17 cellular contexts compared by ENCODE assay signal in genomic region chr4:1357356-1358248, GRCh38.
"Had no signal": no experiment of that assay in that cellular context is flagged by ENCODE, and none has a peak within 500 bp of the region (broad histone marks: within the 10 kb centered on the region; RNA-seq: fewer than 3 reads in every experiment).

No MANE protein-coding gene starts in this region.

- H3K4me2 ChIP-seq: hepatocyte had no signal

- H3K4me3 ChIP-seq: breast epithelium, coronary artery, hepatocyte, lung, mucosa of descending colon, skin epidermis, transverse colon had no signal

- H3K27ac ChIP-seq: breast epithelium, coronary artery, hepatocyte, transverse colon had no signal

- H3K9me3 Mint-ChIP-seq: activated naive CD4-positive, alpha-beta T cell treated with anti-CD3 and anti-CD28 coated beads, Interleukin-2, amount 50 U/mL, for 72 hours; activated T-cell treated with anti-CD3 and anti-CD28 coated beads, Interleukin-2, amount 50 U/mL, for 24 hours; natural killer cell had no signal

- DNase-seq: activated CD4-positive, alpha-beta T cell treated with anti-CD3 and anti-CD28 coated beads, Interleukin-2, amount 50 U/mL, for 48 hours; activated CD8-positive, alpha-beta memory T cell treated with anti-CD3 and anti-CD28 coated beads, Interleukin-2, amount 10 ng/mL, durations not matched to agents 7 days and 5 days; activated effector memory CD4-positive, alpha-beta T cell treated with Interleukin-2 at 50 U/mL for 16 hours; activated T-cell treated with anti-CD3 and anti-CD28 coated beads, Interleukin-2, amount 50 U/mL, for 24 hours; amniotic stem cell; effector CD4-positive, alpha-beta T cell; foreskin melanocyte; mucosa of descending colon; natural killer cell; stimulated activated CD4-positive, alpha-beta T cell treated with anti-CD3 and anti-CD28 coated beads, Interleukin-4, amount 100 ng/mL, for 4 hours; transverse colon had no signal

- H3K4me1 ChIP-seq: breast epithelium, transverse colon had no signal

- H3K9me3 ChIP-seq: breast epithelium, mucosa of descending colon, transverse colon had no signal

- H3K36me3 ChIP-seq: breast epithelium, transverse colon had no signal

- H3K27me3 Mint-ChIP-seq: activated CD8-positive, alpha-beta memory T cell treated with anti-CD3 and anti-CD28 coated beads, Interleukin-2, amount 10 ng/mL, durations not matched to agents 7 days and 5 days; activated T-cell treated with anti-CD3 and anti-CD28 coated beads, Interleukin-2, amount 50 U/mL, for 24 hours had no signal

- H3K36me3 Mint-ChIP-seq: activated CD8-positive, alpha-beta memory T cell treated with anti-CD3 and anti-CD28 coated beads, Interleukin-2, amount 10 ng/mL, durations not matched to agents 7 days and 5 days; activated naive CD4-positive, alpha-beta T cell treated with anti-CD3 and anti-CD28 coated beads, Interleukin-2, amount 50 U/mL, for 72 hours; natural killer cell had no signal

- H3K4me3 Mint-ChIP-seq: activated CD8-positive, alpha-beta memory T cell treated with anti-CD3 and anti-CD28 coated beads, Interleukin-2, amount 10 ng/mL, durations not matched to agents 7 days and 5 days; activated T-cell treated with anti-CD3 and anti-CD28 coated beads, Interleukin-2, amount 50 U/mL, for 24 hours; natural killer cell had no signal

- H3K4me1 Mint-ChIP-seq: activated CD8-positive, alpha-beta memory T cell treated with anti-CD3 and anti-CD28 coated beads, Interleukin-2, amount 10 ng/mL, durations not matched to agents 7 days and 5 days had no signal

- H3K27me3 ChIP-seq: breast epithelium, hepatocyte, transverse colon had no signal

- H3K27ac Mint-ChIP-seq: activated CD8-positive, alpha-beta memory T cell treated with anti-CD3 and anti-CD28 coated beads, Interleukin-2, amount 10 ng/mL, durations not matched to agents 7 days and 5 days; activated naive CD4-positive, alpha-beta T cell treated with anti-CD3 and anti-CD28 coated beads, Interleukin-2, amount 50 U/mL, for 72 hours; activated T-cell treated with anti-CD3 and anti-CD28 coated beads, Interleukin-2, amount 50 U/mL, for 24 hours; natural killer cell had no signal
